ENCODE assay signal across 35 cellular contexts in genomic region chr6:98260382-98260781, GRCh38.
"Had no signal": no experiment of that assay in that cellular context is flagged by ENCODE, and none has a peak within 500 bp of the region (broad histone marks: within the 10 kb centered on the region; RNA-seq: fewer than 3 reads in every experiment).

No MANE protein-coding gene starts in this region.

- H3K4me3 ChIP-seq: MG63 had no signal

- DNase-seq: Karpas-422, Kasumi-1, MG63, MM.1S, MV-4-11, NCI-H1048, NCI-H1092, NCI-H1092 treated with DMSO at 0.1 percent for 48 hours, NCI-H1105, NCI-H1105 treated with DMSO at 0.1 percent for 48 hours, NCI-H1417, NCI-H1417 treated with DMSO at 0.1 percent for 48 hours, NCI-H1436, NCI-H1436 treated with DMSO at 0.1 percent for 48 hours, NCI-H146, NCI-H1694, NCI-H1694 treated with DMSO at 0.1 percent for 48 hours, NCI-H187, NCI-H187 treated with DMSO at 0.1 percent for 48 hours, NCI-H1930, NCI-H2029, NCI-H2029 treated with DMSO at 0.1 percent for 48 hours, NCI-H2081, NCI-H2081 treated with DMSO at 0.1 percent for 48 hours, NCI-H2107, NCI-H2171, NCI-H2171 treated with DMSO at 0.1 percent for 48 hours, NCI-H2227 treated with DMSO at 0.1 percent for 48 hours, NCI-H226, NCI-H345, NCI-H446, NCI-H446 treated with DMSO at 0.1 percent for 48 hours, NCI-H510A, NCI-H510A treated with DMSO at 0.1 percent for 48 hours, NCI-H524 had no signal

- H3K9me3 ChIP-seq: MG63 had no signal

- H3K36me3 ChIP-seq: MG63 had no signal
